Comparison of ENCODE assay signal across 19 cellular contexts in the genomic region with DNA sequence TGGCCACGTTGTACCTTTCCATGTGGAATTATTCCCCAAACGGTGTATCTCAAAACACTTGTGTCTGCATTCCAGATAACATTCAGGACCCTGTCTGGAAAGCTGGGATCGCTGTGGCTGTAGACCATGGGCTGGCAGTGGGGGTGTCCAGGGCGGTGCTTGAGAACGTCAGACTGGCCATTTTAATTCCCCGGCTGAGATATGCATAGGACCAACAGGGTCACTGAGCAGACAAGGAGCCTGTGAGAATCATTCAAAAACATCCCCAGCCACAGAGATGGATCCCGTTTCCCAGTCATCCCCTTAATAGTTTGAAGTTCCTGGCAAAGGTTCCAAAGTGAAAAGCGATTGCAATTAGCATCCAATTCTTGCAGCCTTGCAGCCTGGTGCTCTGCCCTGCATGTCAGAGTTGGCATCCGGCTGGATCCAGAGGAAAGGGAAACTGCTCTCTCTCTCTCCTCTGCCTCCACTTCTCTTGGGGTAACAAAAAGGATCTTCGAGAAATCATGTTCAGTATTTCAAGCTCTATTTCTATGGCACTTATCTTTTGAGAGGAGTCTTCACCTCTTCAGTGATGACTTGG. TPM values are rescaled to one million over a fixed set of nuclear protein-coding genes. Genes with fewer than 3 reads are reported as not detected.
A peak's percentile ranks its signal among the peaks of the same experiment; 100 is the strongest.
DNase-seq lines count a peak whose midpoint lies in the region; ATAC-seq and TF ChIP-seq lines count a peak whose summit lies in the region.
"Had no signal": no experiment of that assay in that cellular context is flagged by ENCODE, and none has a peak within 500 bp of the region (broad histone marks: within the 10 kb centered on the region; RNA-seq: fewer than 3 reads in every experiment).

No MANE protein-coding gene starts in this region.

- no peak overlapping the region for H3K27ac ChIP-seq in stomach
- H3K27ac ChIP-seq in hepatocyte, result no peak overlapping the region
- H3K27ac ChIP-seq: cardiac muscle cell, epithelial cell of prostate, SK-N-MC had no signal

- ATAC-seq in GM18498 (IDR thresholded peaks at IDR 0.05; ENCODE audit: unreplicated experiment), result no peak
- ATAC-seq: mucosa of descending colon; stimulated activated naive CD8-positive, alpha-beta T cell treated with anti-CD3 and anti-CD28 coated beads, Interleukin-15, amount 100 ng/mL, for 72 hours had no signal

- intact Hi-C loops in stomach (cut with DNase I; ENCODE audit: low total_unique reads), result no loop called here

- H3K9ac ChIP-seq in skeletal muscle satellite cell (ENCODE audit: low read depth, low read length), result no peak overlapping the region

- DNase-seq in MG63 (peak; percentile 23), astrocyte of the spinal cord (ENCODE audit: low read depth, low spot score) (peak; percentile 9), fibroblast of the aortic adventitia (ENCODE audit: low read depth) (peak; percentile 11), stomach (no peak), hepatocyte (ENCODE audit: low spot score) (no peak), ureter (ENCODE audit: low spot score) (no peak)
- DNase-seq: activated CD4-positive, alpha-beta T cell treated with anti-CD3 and anti-CD28 coated beads for 48 hours; activated naive CD4-positive, alpha-beta T cell; activated T-cell treated with anti-CD3 and anti-CD28 coated beads, Interleukin-2, amount 50 U/mL, for 24 hours; CD4-positive, CD25-positive, alpha-beta regulatory T cell; mucosa of descending colon; NCI-H1694 treated with DMSO at 0.1 percent for 48 hours; NCI-H526 treated with DMSO at 0.1 percent for 48 hours; stimulated activated naive CD8-positive, alpha-beta T cell treated with anti-CD3 and anti-CD28 coated beads, Interleukin-15, amount 100 ng/mL, for 72 hours had no signal

- H3K4me3 ChIP-seq in MG63 (no peak overlapping the region), astrocyte of the spinal cord (ENCODE audit: low read depth, low read length) (no peak overlapping the region), fibroblast of the aortic adventitia (ENCODE audit: low read depth, low read length) (no peak overlapping the region), skeletal muscle satellite cell (ENCODE audit: low read length) (no peak overlapping the region), stomach (no peak overlapping the region), hepatocyte (no peak overlapping the region)
- H3K4me3 ChIP-seq: cardiac muscle cell, mucosa of descending colon, SK-N-MC had no signal

- no peak overlapping the region for H2AFZ ChIP-seq in hepatocyte

- H3K79me2 ChIP-seq in hepatocyte, result no peaks in the 10 kb centered on the region

- no peaks in the 10 kb centered on the region for H3K9me2 ChIP-seq in hepatocyte (replicated peaks; ENCODE audit: insufficient read depth)

- TF ChIP-seq EP300 in stomach (IDR thresholded peaks at IDR 0.05), result no peak

- WGBS in stomach, 5 donors, result 82 to 94% (median 90%) methylated on average over 9 to 10 of the region's 10 CpGs
- 85% methylated on average over 10 of the region's 10 CpGs for WGBS in hepatocyte (ENCODE audit: low lambda C conversion rate, missing lambda C conversion rate)

- in situ Hi-C loops in astrocyte of the spinal cord (cut with HindIII; ENCODE audit: low sequenced_read_pairs), result no loop called here

- H3K36me3 ChIP-seq in MG63 (no peaks in the 10 kb centered on the region; the same call in 1 of the 2 replicates), skeletal muscle satellite cell (ENCODE audit: insufficient read depth, low read length) (peaks cover 12% of the 10 kb centered on the region), stomach (peaks cover 16 to 45% (median 42%) of the 10 kb centered on the region in 4 donors), hepatocyte (replicated peaks; ENCODE audit: insufficient read depth, low read depth) (no peaks in the 10 kb centered on the region)

- H3K4me2 ChIP-seq in skeletal muscle satellite cell (ENCODE audit: low read length), result peak overlapping the region; percentile 21
- no peak overlapping the region for H3K4me2 ChIP-seq in hepatocyte

- no peak for TF ChIP-seq POLR2A in stomach (IDR thresholded peaks at IDR 0.05)

- H3K4me1 ChIP-seq in skeletal muscle satellite cell (ENCODE audit: control insufficient read depth, insufficient read depth, low read length), result peaks cover 10% of the 10 kb centered on the region
- H3K4me1 ChIP-seq in stomach, result no peaks in the 10 kb centered on the region
- H3K4me1 ChIP-seq in hepatocyte (ENCODE audit: insufficient read depth), result no peaks in the 10 kb centered on the region

- TF ChIP-seq CTCF in astrocyte of the spinal cord (IDR thresholded peaks at IDR 0.05; ENCODE audit: low read depth, low read length) (no peak), fibroblast of the aortic adventitia (IDR thresholded peaks at IDR 0.05; ENCODE audit: insufficient read depth, low read length) (no peak), stomach (IDR thresholded peaks at IDR 0.05) (no peak), hepatocyte (IDR thresholded peaks at IDR 0.05; ENCODE audit: poor library complexity) (no peak)

- no peaks in the 10 kb centered on the region for H4K20me1 ChIP-seq in hepatocyte (ENCODE audit: insufficient read depth, poor library complexity, severe bottlenecking)

- H3K27me3 ChIP-seq in MG63 (no peaks in the 10 kb centered on the region), skeletal muscle satellite cell (ENCODE audit: control insufficient read depth, insufficient read depth, low read length) (no peaks in the 10 kb centered on the region), stomach (no peaks in the 10 kb centered on the region), hepatocyte (no peaks in the 10 kb centered on the region)
- H3K27me3 ChIP-seq: cardiac muscle cell had no signal

- no peaks in the 10 kb centered on the region for H3K9me3 ChIP-seq in MG63
- no peaks in the 10 kb centered on the region for H3K9me3 ChIP-seq in skeletal muscle satellite cell (replicated peaks; ENCODE audit: low read length)
- no peaks in the 10 kb centered on the region for H3K9me3 ChIP-seq in stomach
- H3K9me3 ChIP-seq in hepatocyte (ENCODE audit: low read depth), result no peaks in the 10 kb centered on the region
- H3K9me3 ChIP-seq: mucosa of descending colon had no signal

RNA-seq across cellular contexts. Expression of gene IFT88, which starts 41.6 kb away (rescaled TPM):
- 9.8 and 17.6 TPM in 2 replicates for total RNA-seq in MG63 (2014; rRNA removed; shearing (Covaris generic); ENCODE audit: low replicate concordance)
- 21.1 TPM in 2 replicates for total RNA-seq in fibroblast of the aortic adventitia (ENCODE audit: low replicate concordance)
- 10.3 and 10.9 TPM in 2 replicates for total RNA-seq in skeletal muscle satellite cell (2012; rRNA removed)
- total RNA-seq in stomach, result 10 to 100 TPM in 3 of 5 donors, 1 to 10 TPM in 2; 2.3 to 68.3 (median 42.0) TPM
- polyA plus RNA-seq in stomach, result 1 to 10 TPM; 4.0 to 7.6 (median 5.8) TPM
- 16.9 and 19.2 TPM in 2 replicates for total RNA-seq in hepatocyte
- 9.2 and 16.5 TPM in 2 replicates for polyA plus RNA-seq in hepatocyte
- 20.7 TPM for total RNA-seq in ureter

Comparison
In these comparisons a context has a peak if more than half of its experiments do, and no peak if none do; other contexts are left out.
1. DNase-seq: peak in MG63 (single experiment), astrocyte of the spinal cord (single experiment) and fibroblast of the aortic adventitia (single experiment); none in stomach (single experiment), hepatocyte (single experiment) and ureter (single experiment).